ENCODE assay signal across 9 cellular contexts in the genomic region with DNA sequence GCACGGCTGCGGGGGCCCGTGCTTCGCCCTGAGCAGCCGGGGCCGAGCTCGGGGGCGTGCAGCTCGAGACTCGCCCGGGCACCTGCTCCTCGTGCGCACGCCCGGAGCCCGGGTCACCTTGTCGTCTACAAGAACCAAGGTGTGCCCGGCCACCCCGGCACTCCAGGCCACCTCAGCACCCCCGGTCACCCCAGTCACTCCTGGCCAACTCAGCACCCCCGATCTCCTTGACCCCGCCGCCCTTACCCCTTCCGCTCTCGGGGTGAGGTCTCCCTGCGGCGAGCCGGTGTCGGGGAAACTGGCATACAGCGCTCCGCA. TPM values are rescaled to one million over a fixed set of nuclear protein-coding genes. Genes with fewer than 3 reads are reported as not detected.
DNase-seq lines count a peak whose midpoint lies in the region; ATAC-seq and TF ChIP-seq lines count a peak whose summit lies in the region.
"Had no signal": no experiment of that assay in that cellular context is flagged by ENCODE, and none has a peak within 500 bp of the region (broad histone marks: within the 10 kb centered on the region; RNA-seq: fewer than 3 reads in every experiment).

No MANE protein-coding gene starts in this region.

- peak overlapping the region; percentile 39 to 75 for H3K4me3 ChIP-seq in aorta (ENCODE audit: low read length in 2 of 2)

- intact Hi-C loops in aorta (cut with DNase I): loop anchor here (2.0 to 10.0 kb wide), 6 partner anchors 226 to 1331 kb away; no protein-coding TSS in a partner anchor

- H3K27me3 ChIP-seq in aorta (ENCODE audit: control insufficient read depth in 1 of 2, insufficient read depth in 2 of 2, low read length in 1 of 2): no peaks in the 10 kb centered on the region

- peaks cover 32% of the 10 kb centered on the region for H3K4me1 Mint-ChIP-seq in stimulated activated naive CD8-positive, alpha-beta T cell treated with anti-CD3 and anti-CD28 coated beads, Interleukin-15, amount 100 ng/mL, for 72 hours
- H3K4me1 Mint-ChIP-seq in mesothelial cell of epicardium: peaks cover 56% of the 10 kb centered on the region

- no peak for TF ChIP-seq CTCF in mesothelial cell of epicardium (IDR thresholded peaks at IDR 0.05; ENCODE audit: unreplicated experiment)

- H3K36me3 ChIP-seq in aorta (ENCODE audit: control insufficient read depth in 1 of 2, insufficient read depth in 2 of 2, low read length in 1 of 2): no peaks in the 10 kb centered on the region

- no peak overlapping the region for H3K27ac Mint-ChIP-seq in stimulated activated naive CD8-positive, alpha-beta T cell treated with anti-CD3 and anti-CD28 coated beads, Interleukin-15, amount 100 ng/mL, for 72 hours
- peak overlapping the region; percentile 91 for H3K27ac Mint-ChIP-seq in mesothelial cell of epicardium

- no peak for DNase-seq in stimulated activated naive CD8-positive, alpha-beta T cell treated with anti-CD3 and anti-CD28 coated beads, Interleukin-15, amount 100 ng/mL, for 72 hours
- no peak for DNase-seq in stimulated activated naive CD8-positive, alpha-beta T cell treated with anti-CD3 and anti-CD28 coated beads, Interleukin-15, Interleukin-2, amounts not matched to agents 100 U/mL and 50 U/mL, for 24 hours
- peak; percentile 28 for DNase-seq in dermis blood vessel endothelial cell
- DNase-seq in mesothelial cell of epicardium (ENCODE audit: low spot score in 2 of 2, unreplicated experiment in 2 of 2): peak in 1 of 2 experiments; percentile 54
- DNase-seq in aorta: peak; percentile 53 to 77
- no peak for DNase-seq in NCI-H1048 (lab: John Stamatoyannopoulos, UW)
- DNase-seq in stimulated activated naive CD4-positive, alpha-beta T cell (lab: John Stamatoyannopoulos, UW): no peak

- H3K27ac ChIP-seq in aorta (ENCODE audit: low read depth in 1 of 2, low read length in 2 of 2): no peak overlapping the region

- peaks cover 11% of the 10 kb centered on the region for H3K36me3 Mint-ChIP-seq in mesothelial cell of epicardium

- 1 to 2% methylated on average over 27 to 31 of the region's 31 CpGs for WGBS in aorta, 2 donors

- H3K9me3 Mint-ChIP-seq in stimulated activated naive CD8-positive, alpha-beta T cell treated with anti-CD3 and anti-CD28 coated beads, Interleukin-15, amount 100 ng/mL, for 72 hours: no peaks in the 10 kb centered on the region
- H3K9me3 Mint-ChIP-seq in mesothelial cell of epicardium: no peaks in the 10 kb centered on the region

- peaks cover 0 to 4% of the 10 kb centered on the region in 2 donors for H3K4me1 ChIP-seq in aorta (ENCODE audit: control insufficient read depth in 1 of 2, insufficient read depth in 2 of 2, low read length in 2 of 2)

- peak overlapping the region; percentile 54 to 66 for H3K4me3 Mint-ChIP-seq in stimulated activated naive CD8-positive, alpha-beta T cell treated with anti-CD3 and anti-CD28 coated beads, Interleukin-15, amount 100 ng/mL, for 72 hours
- peak overlapping the region; percentile 72 for H3K4me3 Mint-ChIP-seq in mesothelial cell of epicardium

- no peaks in the 10 kb centered on the region for H3K9me3 ChIP-seq in aorta (ENCODE audit: control insufficient read depth, low read length)

- no peak for ATAC-seq in stimulated activated naive CD8-positive, alpha-beta T cell treated with anti-CD3 and anti-CD28 coated beads, Interleukin-15, amount 100 ng/mL, for 72 hours
- no peak for ATAC-seq in stimulated activated naive CD8-positive, alpha-beta T cell treated with anti-CD3 and anti-CD28 coated beads, Interleukin-15, Interleukin-2, amounts not matched to agents 100 U/mL and 50 U/mL, for 24 hours
- ATAC-seq in aorta (ENCODE audit: low FRiP score) (peak; percentile 0), HG03039 (IDR thresholded peaks at IDR 0.05; ENCODE audit: unreplicated experiment) (no peak)

- H3K27me3 Mint-ChIP-seq in stimulated activated naive CD8-positive, alpha-beta T cell treated with anti-CD3 and anti-CD28 coated beads, Interleukin-15, amount 100 ng/mL, for 72 hours: peaks cover 68% of the 10 kb centered on the region
- no peaks in the 10 kb centered on the region for H3K27me3 Mint-ChIP-seq in mesothelial cell of epicardium (ENCODE audit: low read depth)

RNA-seq across cellular contexts. Expression of a gene that starts 0.3 kb away (rescaled TPM):
- total RNA-seq in dermis blood vessel endothelial cell (4.8 and 18.0 TPM in 2 replicates), mesothelial cell of epicardium (1,085 to 1,177 TPM (median 1,171 TPM) in 3 replicates), aorta (100 to 1,000 TPM; 143 to 200 TPM)
- polyA plus RNA-seq in aorta: 100 to 1,000 TPM; 173 to 255 TPM

RNA-seq across cellular contexts. Expression of a gene that starts 33.1 kb away (rescaled TPM):
- total RNA-seq in dermis blood vessel endothelial cell (0.34 and 0.47 TPM in 2 replicates), mesothelial cell of epicardium (not detected in 3 replicates), aorta (not detected)
- not detected for polyA plus RNA-seq in aorta
- total RNA-seq: mononuclear cell had no signal

RNA-seq across cellular contexts. Expression of a gene that starts 48.5 kb away (rescaled TPM):
- total RNA-seq in dermis blood vessel endothelial cell: not detected in 2 replicates
- not detected in 3 replicates for total RNA-seq in mesothelial cell of epicardium
- not detected for total RNA-seq in aorta
- polyA plus RNA-seq in aorta: not detected
- total RNA-seq: mononuclear cell had no signal

Comparison
In these comparisons a context has a peak if more than half of its experiments do, and no peak if none do; other contexts are left out.
1. DNase-seq: peak in dermis blood vessel endothelial cell (single experiment) and aorta (2 of 2); none in stimulated activated naive CD8-positive, alpha-beta T cell treated with anti-CD3 and anti-CD28 coated beads, Interleukin-15, amount 100 ng/mL, for 72 hours (0 of 2), stimulated activated naive CD8-positive, alpha-beta T cell treated with anti-CD3 and anti-CD28 coated beads, Interleukin-15, Interleukin-2, amounts not matched to agents 100 U/mL and 50 U/mL, for 24 hours (single experiment), NCI-H1048 (single experiment) and stimulated activated naive CD4-positive, alpha-beta T cell (0 of 6).